In the genomic region with DNA sequence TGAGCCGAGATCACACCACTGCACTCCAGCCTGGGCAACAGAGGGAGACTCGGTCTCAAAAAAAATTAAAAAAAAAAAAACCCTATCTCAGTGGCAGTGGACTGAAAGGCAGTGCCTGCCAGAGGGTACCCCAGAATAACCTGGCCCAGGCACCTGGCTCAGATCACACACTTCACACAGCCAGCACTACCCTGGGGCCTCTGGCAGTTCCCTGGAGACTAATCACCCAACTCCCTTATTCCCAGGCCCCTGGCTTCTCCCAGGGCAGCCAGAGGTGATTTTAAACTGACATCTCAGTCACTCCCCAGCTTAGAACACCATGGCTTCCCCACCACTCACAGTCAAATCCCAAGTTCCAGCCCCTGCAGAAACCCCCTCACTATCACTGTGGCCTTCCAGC, we compare ENCODE assay signal across 1 cellular context.
TF ChIP-seq lines count a peak whose summit lies in the region.

No MANE protein-coding gene starts in this region.

TF ChIP-seq in H1, 55 proteins besides CTCF, POLR2A, EP300 and RAD21:
- TF ChIP-seq SIRT6 (IDR thresholded peaks at IDR 0.05; ENCODE audit: low read length) = no peak
- TF ChIP-seq CTBP2 (IDR thresholded peaks at IDR 0.05; ENCODE audit: borderline replicate concordance, insufficient read depth, insufficient read length, low read length) = no peak
